In genomic region chr9:131395027-131395744, GRCh38 we compare ENCODE assay signal across 8 cellular contexts. TPM values are rescaled to one million over a fixed set of nuclear protein-coding genes. Genes with fewer than 3 reads are reported as not detected.
DNase-seq lines count a peak whose midpoint lies in the region; ATAC-seq and TF ChIP-seq lines count a peak whose summit lies in the region.

No MANE protein-coding gene starts in this region.

- no peak for TF ChIP-seq POLR2A in suprapubic skin (IDR thresholded peaks at IDR 0.05)

- no peaks in the 10 kb centered on the region for H3K27me3 ChIP-seq in endocrine pancreas (ENCODE audit: control insufficient read depth, insufficient read depth, low read length)
- no peaks in the 10 kb centered on the region for H3K27me3 ChIP-seq in suprapubic skin

- H3K27ac ChIP-seq in suprapubic skin, result peak overlapping the region; percentile 97

- TF ChIP-seq EP300 in suprapubic skin (IDR thresholded peaks at IDR 0.05), result no peak

- H3K27me3 Mint-ChIP-seq in naive thymus-derived CD8-positive, alpha-beta T cell, result no peaks in the 10 kb centered on the region

- no peaks in the 10 kb centered on the region for H3K4me1 ChIP-seq in endocrine pancreas (ENCODE audit: control insufficient read depth, insufficient read depth, low read length)
- peaks cover 64% of the 10 kb centered on the region for H3K4me1 ChIP-seq in suprapubic skin

- no peaks in the 10 kb centered on the region for H3K36me3 ChIP-seq in endocrine pancreas (ENCODE audit: control insufficient read depth, insufficient read depth, low read length)
- H3K36me3 ChIP-seq in suprapubic skin, result no peaks in the 10 kb centered on the region

- no peaks in the 10 kb centered on the region for H3K9me3 Mint-ChIP-seq in naive thymus-derived CD8-positive, alpha-beta T cell

- H3K36me3 Mint-ChIP-seq in naive thymus-derived CD8-positive, alpha-beta T cell, result no peaks in the 10 kb centered on the region

- peak overlapping the region; percentile 93 to 97 (median 94) for H3K4me3 Mint-ChIP-seq in naive thymus-derived CD8-positive, alpha-beta T cell

- H3K27ac Mint-ChIP-seq in naive thymus-derived CD8-positive, alpha-beta T cell, result peak overlapping the region; percentile 93 to 98 (median 96)

- H3K4me3 ChIP-seq in GM12875 (ENCODE audit: low read depth, low read length) (peak overlapping the region; percentile 63), endocrine pancreas (ENCODE audit: control insufficient read depth, insufficient read depth, low read length) (peak overlapping the region; percentile 88), suprapubic skin (peak overlapping the region; percentile 82)

- 1% methylated on average over 6 of the region's 12 CpGs for WGBS in suprapubic skin

- H3K9ac ChIP-seq in endocrine pancreas (ENCODE audit: control insufficient read depth, insufficient read depth, low read length), result peak overlapping the region; percentile 79

- no peak for TF ChIP-seq CTCF in GM12875 (IDR thresholded peaks at IDR 0.05; ENCODE audit: borderline replicate concordance, insufficient read depth, low read depth, low read length)
- no peak for TF ChIP-seq CTCF in suprapubic skin (IDR thresholded peaks at IDR 0.05)

- no peaks in the 10 kb centered on the region for H3K9me3 ChIP-seq in endocrine pancreas (ENCODE audit: control insufficient read depth, low read length)
- H3K9me3 ChIP-seq in suprapubic skin, result no peaks in the 10 kb centered on the region

- H3K4me1 Mint-ChIP-seq in naive thymus-derived CD8-positive, alpha-beta T cell, result peaks cover 32 to 60% (median 58%) of the 10 kb centered on the region in 4 donors

- ATAC-seq in naive thymus-derived CD8-positive, alpha-beta T cell, result peak; percentile 63 to 69
- ATAC-seq in HG03280 (IDR thresholded peaks at IDR 0.05; ENCODE audit: unreplicated experiment), result no peak
- ATAC-seq in GM19395 (IDR thresholded peaks at IDR 0.05; ENCODE audit: unreplicated experiment), result no peak

- POLR2A ChIA-PET in naive thymus-derived CD8-positive, alpha-beta T cell (lab: Charles Lee), result interaction anchor here (0.7 to 5.7 kb wide), 6 partner anchors 12 to 123 kb away, joined by 3 to 73 read pairs (median 4); no protein-coding TSS in a partner anchor

- peak; percentile 82 for DNase-seq in NAMALWA (ENCODE audit: low spot score)
- peak; percentile 86 for DNase-seq in activated CD8-positive, alpha-beta memory T cell treated with anti-CD3 and anti-CD28 coated beads for 24 hours
- peak; percentile 56 to 90 (median 81) for DNase-seq in naive thymus-derived CD8-positive, alpha-beta T cell
- peak in 1 of 2 donors; percentile 77 for DNase-seq in suprapubic skin (ENCODE audit: low spot score in 2 of 2)

RNA-seq across cellular contexts. Expression of gene PRRC2B, which starts 1.3 kb away (rescaled TPM):
- 100 to 1,000 TPM; 383 to 386 TPM for total RNA-seq in naive thymus-derived CD8-positive, alpha-beta T cell
- polyA plus RNA-seq in naive thymus-derived CD8-positive, alpha-beta T cell, result 10 to 100 TPM; 13.4 to 56.3 (median 27.9) TPM
- 100 to 1,000 TPM; 153 to 286 (median 240) TPM for total RNA-seq in suprapubic skin

Comparison
In these comparisons a context has a peak if more than half of its experiments do, and no peak if none do; other contexts are left out.
1. ATAC-seq: peak in naive thymus-derived CD8-positive, alpha-beta T cell (2 of 2); none in HG03280 (single experiment) and GM19395 (single experiment).
2. Peak in every context shown above with its lines, with median percentiles within 50 percentile points of each other: H3K4me3 ChIP-seq.